In the genomic region with DNA sequence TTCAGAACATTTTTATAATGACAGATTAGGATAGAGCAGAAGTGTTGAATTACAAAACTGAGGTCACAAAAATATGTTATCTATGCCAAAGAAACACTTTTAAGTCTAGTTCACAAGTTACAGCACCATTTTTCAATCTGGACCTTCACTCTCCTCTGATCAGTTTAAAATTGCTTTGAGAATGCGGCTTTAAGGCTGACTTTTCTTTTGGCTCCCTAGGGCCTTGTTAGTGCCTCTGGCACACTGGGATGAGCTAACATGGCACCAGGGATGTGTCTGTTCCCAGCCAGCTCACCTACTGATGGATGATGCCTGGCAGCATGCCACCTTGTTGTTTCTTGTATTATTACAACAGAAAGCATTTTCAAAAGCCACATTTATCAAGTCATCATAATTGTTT, we compare ENCODE assay signal across 1 cellular context.
TF ChIP-seq lines count a peak whose summit lies in the region.

No MANE protein-coding gene starts in this region.

TF ChIP-seq in GM23338, 12 proteins besides CTCF, POLR2A, EP300 and RAD21 (continued from another document):
- TF ChIP-seq, protein P1, sequence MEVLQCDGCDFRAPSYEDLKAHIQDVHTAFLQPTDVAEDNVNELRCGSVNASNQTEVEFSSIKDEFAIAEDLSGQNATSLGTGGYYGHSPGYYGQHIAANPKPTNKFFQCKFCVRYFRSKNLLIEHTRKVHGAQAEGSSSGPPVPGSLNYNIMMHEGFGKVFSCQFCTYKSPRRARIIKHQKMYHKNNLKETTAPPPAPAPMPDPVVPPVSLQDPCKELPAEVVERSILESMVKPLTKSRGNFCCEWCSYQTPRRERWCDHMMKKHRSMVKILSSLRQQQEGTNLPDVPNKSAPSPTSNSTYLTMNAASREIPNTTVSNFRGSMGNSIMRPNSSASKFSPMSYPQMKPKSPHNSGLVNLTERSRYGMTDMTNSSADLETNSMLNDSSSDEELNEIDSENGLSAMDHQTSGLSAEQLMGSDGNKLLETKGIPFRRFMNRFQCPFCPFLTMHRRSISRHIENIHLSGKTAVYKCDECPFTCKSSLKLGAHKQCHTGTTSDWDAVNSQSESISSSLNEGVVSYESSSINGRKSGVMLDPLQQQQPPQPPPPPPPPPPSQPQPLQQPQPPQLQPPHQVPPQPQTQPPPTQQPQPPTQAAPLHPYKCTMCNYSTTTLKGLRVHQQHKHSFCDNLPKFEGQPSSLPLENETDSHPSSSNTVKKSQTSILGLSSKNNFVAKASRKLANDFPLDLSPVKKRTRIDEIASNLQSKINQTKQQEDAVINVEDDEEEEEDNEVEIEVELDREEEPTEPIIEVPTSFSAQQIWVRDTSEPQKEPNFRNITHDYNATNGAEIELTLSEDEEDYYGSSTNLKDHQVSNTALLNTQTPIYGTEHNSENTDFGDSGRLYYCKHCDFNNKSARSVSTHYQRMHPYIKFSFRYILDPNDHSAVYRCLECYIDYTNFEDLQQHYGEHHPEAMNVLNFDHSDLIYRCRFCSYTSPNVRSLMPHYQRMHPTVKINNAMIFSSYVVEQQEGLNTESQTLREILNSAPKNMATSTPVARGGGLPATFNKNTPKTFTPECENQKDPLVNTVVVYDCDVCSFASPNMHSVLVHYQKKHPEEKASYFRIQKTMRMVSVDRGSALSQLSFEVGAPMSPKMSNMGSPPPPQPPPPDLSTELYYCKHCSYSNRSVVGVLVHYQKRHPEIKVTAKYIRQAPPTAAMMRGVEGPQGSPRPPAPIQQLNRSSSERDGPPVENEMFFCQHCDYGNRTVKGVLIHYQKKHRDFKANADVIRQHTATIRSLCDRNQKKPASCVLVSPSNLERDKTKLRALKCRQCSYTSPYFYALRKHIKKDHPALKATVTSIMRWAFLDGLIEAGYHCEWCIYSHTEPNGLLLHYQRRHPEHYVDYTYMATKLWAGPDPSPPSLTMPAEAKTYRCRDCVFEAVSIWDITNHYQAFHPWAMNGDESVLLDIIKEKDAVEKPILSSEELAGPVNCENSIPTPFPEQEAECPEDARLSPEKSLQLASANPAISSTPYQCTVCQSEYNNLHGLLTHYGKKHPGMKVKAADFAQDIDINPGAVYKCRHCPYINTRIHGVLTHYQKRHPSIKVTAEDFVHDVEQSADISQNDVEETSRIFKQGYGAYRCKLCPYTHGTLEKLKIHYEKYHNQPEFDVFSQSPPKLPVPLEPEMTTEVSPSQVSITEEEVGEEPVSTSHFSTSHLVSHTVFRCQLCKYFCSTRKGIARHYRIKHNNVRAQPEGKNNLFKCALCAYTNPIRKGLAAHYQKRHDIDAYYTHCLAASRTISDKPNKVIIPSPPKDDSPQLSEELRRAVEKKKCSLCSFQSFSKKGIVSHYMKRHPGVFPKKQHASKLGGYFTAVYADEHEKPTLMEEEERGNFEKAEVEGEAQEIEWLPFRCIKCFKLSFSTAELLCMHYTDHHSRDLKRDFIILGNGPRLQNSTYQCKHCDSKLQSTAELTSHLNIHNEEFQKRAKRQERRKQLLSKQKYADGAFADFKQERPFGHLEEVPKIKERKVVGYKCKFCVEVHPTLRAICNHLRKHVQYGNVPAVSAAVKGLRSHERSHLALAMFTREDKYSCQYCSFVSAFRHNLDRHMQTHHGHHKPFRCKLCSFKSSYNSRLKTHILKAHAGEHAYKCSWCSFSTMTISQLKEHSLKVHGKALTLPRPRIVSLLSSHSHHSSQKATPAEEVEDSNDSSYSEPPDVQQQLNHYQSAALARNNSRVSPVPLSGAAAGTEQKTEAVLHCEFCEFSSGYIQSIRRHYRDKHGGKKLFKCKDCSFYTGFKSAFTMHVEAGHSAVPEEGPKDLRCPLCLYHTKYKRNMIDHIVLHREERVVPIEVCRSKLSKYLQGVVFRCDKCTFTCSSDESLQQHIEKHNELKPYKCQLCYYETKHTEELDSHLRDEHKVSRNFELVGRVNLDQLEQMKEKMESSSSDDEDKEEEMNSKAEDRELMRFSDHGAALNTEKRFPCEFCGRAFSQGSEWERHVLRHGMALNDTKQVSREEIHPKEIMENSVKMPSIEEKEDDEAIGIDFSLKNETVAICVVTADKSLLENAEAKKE (CRISPR knock-in tag; IDR thresholded peaks at IDR 0.05): no peak
- TF ChIP-seq NANOG (IDR thresholded peaks at IDR 0.05; ENCODE audit: borderline replicate concordance) (no peak), JUNB (IDR thresholded peaks at IDR 0.05; ENCODE audit: unreplicated experiment) (no peak)
